Comparison of ENCODE assay signal across 1 cellular context in the genomic region with DNA sequence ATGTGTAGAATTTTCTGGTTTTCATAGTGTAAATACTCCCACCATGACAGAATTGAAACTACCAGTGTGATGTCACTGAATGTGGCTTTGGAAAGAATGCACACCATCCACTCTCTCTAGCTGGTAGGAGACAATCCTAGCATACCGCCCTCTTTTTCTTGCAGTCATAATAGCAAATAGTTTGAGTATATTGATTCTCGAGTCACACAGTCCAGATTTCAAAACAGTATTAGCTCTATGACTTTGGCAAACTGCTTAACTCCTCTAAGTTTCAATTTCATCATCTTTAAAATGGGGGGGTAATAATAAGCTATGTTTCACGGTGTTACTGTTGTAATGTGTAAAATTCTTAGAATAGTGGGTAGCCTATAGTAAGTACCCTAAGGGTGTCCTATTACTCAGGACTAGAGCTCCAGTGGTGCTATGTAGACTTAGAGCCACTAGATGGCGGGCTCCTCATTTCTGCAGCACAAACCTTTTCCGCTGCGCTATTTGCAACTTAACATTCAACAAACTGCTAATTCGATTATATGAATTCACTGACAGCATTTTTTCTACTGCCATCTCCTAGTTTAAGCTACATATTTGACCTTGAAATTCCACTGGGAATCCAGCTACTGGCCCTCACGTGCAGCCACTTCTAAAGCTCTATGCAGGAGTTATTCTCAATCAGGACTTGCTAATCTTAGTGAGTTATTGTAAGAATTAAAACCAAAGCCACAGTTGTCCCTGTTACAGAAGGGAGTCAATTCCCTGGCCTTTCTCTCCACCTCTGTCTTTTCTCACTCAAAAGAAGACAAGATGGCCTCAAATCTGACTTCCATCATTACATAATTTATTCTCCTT.
TF ChIP-seq lines count a peak whose summit lies in the region.

No MANE protein-coding gene starts in this region.

TF ChIP-seq in GM23338, 12 proteins besides CTCF, POLR2A, EP300 and RAD21 (continued from another document):
- TF ChIP-seq, protein P1, sequence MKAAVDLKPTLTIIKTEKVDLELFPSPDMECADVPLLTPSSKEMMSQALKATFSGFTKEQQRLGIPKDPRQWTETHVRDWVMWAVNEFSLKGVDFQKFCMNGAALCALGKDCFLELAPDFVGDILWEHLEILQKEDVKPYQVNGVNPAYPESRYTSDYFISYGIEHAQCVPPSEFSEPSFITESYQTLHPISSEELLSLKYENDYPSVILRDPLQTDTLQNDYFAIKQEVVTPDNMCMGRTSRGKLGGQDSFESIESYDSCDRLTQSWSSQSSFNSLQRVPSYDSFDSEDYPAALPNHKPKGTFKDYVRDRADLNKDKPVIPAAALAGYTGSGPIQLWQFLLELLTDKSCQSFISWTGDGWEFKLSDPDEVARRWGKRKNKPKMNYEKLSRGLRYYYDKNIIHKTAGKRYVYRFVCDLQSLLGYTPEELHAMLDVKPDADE (IDR thresholded peaks at IDR 0.05), result no peak
- TF ChIP-seq, protein P2, sequence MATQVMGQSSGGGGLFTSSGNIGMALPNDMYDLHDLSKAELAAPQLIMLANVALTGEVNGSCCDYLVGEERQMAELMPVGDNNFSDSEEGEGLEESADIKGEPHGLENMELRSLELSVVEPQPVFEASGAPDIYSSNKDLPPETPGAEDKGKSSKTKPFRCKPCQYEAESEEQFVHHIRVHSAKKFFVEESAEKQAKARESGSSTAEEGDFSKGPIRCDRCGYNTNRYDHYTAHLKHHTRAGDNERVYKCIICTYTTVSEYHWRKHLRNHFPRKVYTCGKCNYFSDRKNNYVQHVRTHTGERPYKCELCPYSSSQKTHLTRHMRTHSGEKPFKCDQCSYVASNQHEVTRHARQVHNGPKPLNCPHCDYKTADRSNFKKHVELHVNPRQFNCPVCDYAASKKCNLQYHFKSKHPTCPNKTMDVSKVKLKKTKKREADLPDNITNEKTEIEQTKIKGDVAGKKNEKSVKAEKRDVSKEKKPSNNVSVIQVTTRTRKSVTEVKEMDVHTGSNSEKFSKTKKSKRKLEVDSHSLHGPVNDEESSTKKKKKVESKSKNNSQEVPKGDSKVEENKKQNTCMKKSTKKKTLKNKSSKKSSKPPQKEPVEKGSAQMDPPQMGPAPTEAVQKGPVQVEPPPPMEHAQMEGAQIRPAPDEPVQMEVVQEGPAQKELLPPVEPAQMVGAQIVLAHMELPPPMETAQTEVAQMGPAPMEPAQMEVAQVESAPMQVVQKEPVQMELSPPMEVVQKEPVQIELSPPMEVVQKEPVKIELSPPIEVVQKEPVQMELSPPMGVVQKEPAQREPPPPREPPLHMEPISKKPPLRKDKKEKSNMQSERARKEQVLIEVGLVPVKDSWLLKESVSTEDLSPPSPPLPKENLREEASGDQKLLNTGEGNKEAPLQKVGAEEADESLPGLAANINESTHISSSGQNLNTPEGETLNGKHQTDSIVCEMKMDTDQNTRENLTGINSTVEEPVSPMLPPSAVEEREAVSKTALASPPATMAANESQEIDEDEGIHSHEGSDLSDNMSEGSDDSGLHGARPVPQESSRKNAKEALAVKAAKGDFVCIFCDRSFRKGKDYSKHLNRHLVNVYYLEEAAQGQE (IDR thresholded peaks at IDR 0.05; ENCODE audit: unreplicated experiment), result no peak
- TF ChIP-seq EZH2 (IDR thresholded peaks at IDR 0.05; ENCODE audit: low read depth, unreplicated experiment), result no peak
- no peak for TF ChIP-seq POLR2AphosphoS5 (IDR thresholded peaks at IDR 0.05; ENCODE audit: low read depth)
- no peak for TF ChIP-seq ZNF331 (CRISPR knock-in tag; IDR thresholded peaks at IDR 0.05; ENCODE audit: low read depth)
- no peak for TF ChIP-seq EZH2phosphoT487 (IDR thresholded peaks at IDR 0.05; ENCODE audit: unreplicated experiment)
